ENCODE assay signal across 17 cellular contexts in genomic region chr1:201269900-201270410, GRCh38. TPM values are rescaled to one million over a fixed set of nuclear protein-coding genes. Genes with fewer than 3 reads are reported as not detected.
"Had no signal": no experiment of that assay in that cellular context is flagged by ENCODE, and none has a peak within 500 bp of the region (broad histone marks: within the 10 kb centered on the region; RNA-seq: fewer than 3 reads in every experiment).

No MANE protein-coding gene starts in this region.

- H3K9me3 Mint-ChIP-seq: activated naive CD4-positive, alpha-beta T cell treated with anti-CD3 and anti-CD28 coated beads, Interleukin-2, amount 10 ng/mL, durations not matched to agents 7 days and 5 days; activated T-helper 17 cell treated with anti-CD3 and anti-CD28 coated beads, Interleukin-2, amount 50 U/mL, for 72 hours; neural crest cell; T-helper 2 cell treated with Interferon-gamma antibody and Interleukin-4, amounts not matched to agents 5 μg/mL and 100 μg/mL, for 36 hours had no signal

- ATAC-seq: activated CD4-positive, CD25-positive, alpha-beta regulatory T cell treated with anti-CD3 and anti-CD28 coated beads, Interleukin-2, amount 50 U/mL, for 24 hours; activated T-helper 17 cell treated with anti-CD3 and anti-CD28 coated beads, Interleukin-2, amount 50 U/mL, for 72 hours had no signal

- H3K4me3 Mint-ChIP-seq: activated naive CD4-positive, alpha-beta T cell treated with anti-CD3 and anti-CD28 coated beads, Interleukin-2, amount 10 ng/mL, durations not matched to agents 7 days and 5 days; activated T-helper 17 cell treated with anti-CD3 and anti-CD28 coated beads, Interleukin-2, amount 50 U/mL, for 72 hours; neural crest cell; T-helper 2 cell treated with Interferon-gamma antibody and Interleukin-4, amounts not matched to agents 5 μg/mL and 100 μg/mL, for 36 hours had no signal

- H3K36me3 Mint-ChIP-seq: activated naive CD4-positive, alpha-beta T cell treated with anti-CD3 and anti-CD28 coated beads, Interleukin-2, amount 10 ng/mL, durations not matched to agents 7 days and 5 days had no signal

- FAIRE-seq: endometrium had no signal

- H3K27ac ChIP-seq: cardiac muscle cell, dorsolateral prefrontal cortex, esophagus muscularis mucosa, ovary, transverse colon had no signal

- H3K4me1 Mint-ChIP-seq: activated naive CD4-positive, alpha-beta T cell treated with anti-CD3 and anti-CD28 coated beads, Interleukin-2, amount 10 ng/mL, durations not matched to agents 7 days and 5 days; activated T-helper 17 cell treated with anti-CD3 and anti-CD28 coated beads, Interleukin-2, amount 50 U/mL, for 72 hours; neural crest cell had no signal

- DNase-seq: activated naive CD4-positive, alpha-beta T cell treated with anti-CD3 and anti-CD28 coated beads, Interleukin-2, amount 10 ng/mL, durations not matched to agents 7 days and 5 days; activated T-cell treated with anti-CD3 and anti-CD28 coated beads for 4 hours; mesendoderm; ovary; stimulated activated CD4-positive, alpha-beta T cell treated with anti-CD3 and anti-CD28 coated beads, Interleukin-4, amount 100 ng/mL, for 24 hours; stimulated activated CD8-positive, alpha-beta memory T cell treated with anti-CD3 and anti-CD28 coated beads, Interleukin-4, amount 100 ng/mL, for 48 hours; stimulated activated naive CD4-positive, alpha-beta T cell treated with Interleukin-2 at 50 U/mL for 16 hours; transverse colon had no signal

- H3K27ac Mint-ChIP-seq: activated naive CD4-positive, alpha-beta T cell treated with anti-CD3 and anti-CD28 coated beads, Interleukin-2, amount 10 ng/mL, durations not matched to agents 7 days and 5 days; activated T-helper 17 cell treated with anti-CD3 and anti-CD28 coated beads, Interleukin-2, amount 50 U/mL, for 72 hours; T-helper 2 cell treated with Interferon-gamma antibody and Interleukin-4, amounts not matched to agents 5 μg/mL and 100 μg/mL, for 36 hours had no signal

- H3K4me3 ChIP-seq: cardiac muscle cell, dorsolateral prefrontal cortex, esophagus muscularis mucosa, ovary, transverse colon had no signal

RNA-seq across cellular contexts. Expression of gene PKP1, which starts 13.4 kb away (rescaled TPM):
- total RNA-seq: activated T-helper 17 cell treated with anti-CD3 and anti-CD28 coated beads, Interleukin-2, amount 50 U/mL, for 72 hours; fibroblast of villous mesenchyme; neural crest cell had no signal
